33 cellular contexts compared by ENCODE assay signal in the genomic region with DNA sequence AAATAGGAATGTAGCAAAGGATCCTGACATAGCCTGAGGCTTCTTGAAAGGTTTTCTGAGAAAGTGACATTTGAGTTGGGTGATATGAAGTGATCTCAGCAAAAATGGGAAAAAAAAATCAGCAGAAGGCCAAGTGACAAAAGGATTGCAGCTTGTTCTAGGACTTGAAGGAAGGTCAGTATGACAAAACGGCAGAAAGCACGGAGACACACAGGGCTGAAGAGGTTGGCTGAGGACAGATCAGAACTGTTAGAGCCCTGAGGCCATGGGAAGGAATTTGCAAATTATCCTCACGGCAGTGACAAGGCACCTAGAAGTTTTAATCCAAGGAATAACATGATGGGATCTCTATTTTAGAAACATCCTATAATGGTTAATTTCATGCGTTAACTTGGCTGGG.
"Had no signal": no experiment of that assay in that cellular context is flagged by ENCODE, and none has a peak within 500 bp of the region (broad histone marks: within the 10 kb centered on the region; RNA-seq: fewer than 3 reads in every experiment).

No MANE protein-coding gene starts in this region.

- H3K9me3 ChIP-seq: esophagus squamous epithelium, gastroesophageal sphincter, heart right ventricle had no signal

- H3K36me3 ChIP-seq: brain microvascular endothelial cell, esophagus squamous epithelium, gastroesophageal sphincter, heart right ventricle had no signal

- H3K27ac ChIP-seq: brain microvascular endothelial cell, epithelial cell of prostate, esophagus squamous epithelium, gastroesophageal sphincter, heart right ventricle, WERI-Rb-1 had no signal

- H3K4me3 ChIP-seq: esophagus squamous epithelium, gastroesophageal sphincter, heart right ventricle had no signal

- FAIRE-seq: astrocyte, colon, endometrium, endothelial cell of umbilical vein had no signal

- DNase-seq: activated B cell treated with CpG ODN at 0.5 μM for 24 hours; activated CD4-positive, alpha-beta T cell treated with anti-CD3 and anti-CD28 coated beads for 48 hours; activated CD4-positive, alpha-beta T cell treated with anti-CD3 and anti-CD28 coated beads, Interleukin-2, amount 50 U/mL, for 1 hour; activated CD4-positive, alpha-beta T cell treated with anti-CD3 and anti-CD28 coated beads, Interleukin-2, amount 50 U/mL, for 48 hours; activated CD8-positive, alpha-beta memory T cell treated with anti-CD3 and anti-CD28 coated beads for 24 hours; activated CD8-positive, alpha-beta T cell treated with anti-CD3 and anti-CD28 coated beads for 36 hours; activated effector memory CD4-positive, alpha-beta T cell treated with Interleukin-2 at 50 U/mL for 16 hours; activated gamma-delta T cell treated with Interleukin-2 at 50 U/mL for 16 hours; activated naive CD4-positive, alpha-beta T cell treated with anti-CD3 and anti-CD28 coated beads, Interleukin-2, amount 50 U/mL, for 16 hours; activated naive CD4-positive, alpha-beta T cell treated with Interleukin-2 at 50 U/mL for 16 hours; activated T-cell treated with anti-CD3 and anti-CD28 coated beads, Interleukin-2, amount 50 U/mL, for 4 hours; amniotic stem cell; anterior cingulate cortex; brain microvascular endothelial cell; caudate nucleus; cortex of kidney; dermis blood vessel endothelial cell; effector CD4-positive, alpha-beta T cell; effector memory CD8-positive, alpha-beta T cell; esophagus squamous epithelium; foreskin melanocyte; heart right ventricle; T-helper 17 cell; T1000; WERI-Rb-1 had no signal

- H3K27me3 ChIP-seq: brain microvascular endothelial cell, esophagus squamous epithelium, gastroesophageal sphincter, heart right ventricle had no signal

- ATAC-seq: activated CD4-positive, CD25-positive, alpha-beta regulatory T cell treated with anti-CD3 and anti-CD28 coated beads, Interleukin-2, amount 50 U/mL, for 24 hours; activated CD8-positive, alpha-beta T cell treated with anti-CD3 and anti-CD28 coated beads for 36 hours; activated T-cell treated with anti-CD3 and anti-CD28 coated beads, Interleukin-2, amount 50 U/mL, for 4 hours; activated T-helper 17 cell treated with anti-CD3 and anti-CD28 coated beads, Interleukin-2, amount 50 U/mL, for 72 hours; effector memory CD8-positive, alpha-beta T cell; gastroesophageal sphincter; T-helper 17 cell had no signal
